ENCODE assay signal across 18 cellular contexts in the genomic region with DNA sequence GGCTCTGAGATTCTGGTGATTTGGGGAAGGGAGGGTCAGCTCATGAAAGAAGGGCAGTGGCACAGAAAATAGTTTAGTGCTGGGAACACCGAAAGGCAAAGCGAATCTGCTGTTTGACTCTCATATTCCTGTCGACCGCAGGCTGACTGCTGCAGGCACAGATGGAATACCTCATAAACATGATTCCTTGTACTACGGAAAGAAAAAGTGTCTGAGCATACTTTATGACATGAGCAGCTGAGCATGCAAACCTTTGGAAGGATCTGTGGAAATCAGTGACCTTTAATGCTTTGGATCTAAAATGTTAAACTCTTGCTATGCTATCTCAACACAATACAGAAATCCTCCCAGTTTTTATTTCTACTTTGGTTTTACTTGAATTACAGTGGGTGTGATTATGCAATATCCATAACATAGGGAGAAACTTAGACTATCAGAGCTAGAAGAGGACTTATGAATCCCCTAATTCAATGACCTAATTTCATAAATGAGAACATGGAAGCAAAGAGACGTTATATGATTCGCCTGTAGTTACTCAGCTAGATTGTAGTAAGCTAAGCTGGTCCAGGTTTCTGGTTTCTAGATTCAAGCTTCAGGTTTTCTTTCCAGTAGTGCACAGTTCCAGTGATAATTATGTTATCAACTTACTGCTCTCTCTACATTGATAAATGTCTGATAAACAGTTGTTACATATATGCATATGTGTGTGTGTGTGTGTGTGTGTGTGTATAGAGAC.
DNase-seq lines count a peak whose midpoint lies in the region; ATAC-seq and TF ChIP-seq lines count a peak whose summit lies in the region.
"Had no signal": no experiment of that assay in that cellular context is flagged by ENCODE, and none has a peak within 500 bp of the region (broad histone marks: within the 10 kb centered on the region; RNA-seq: fewer than 3 reads in every experiment).

No MANE protein-coding gene starts in this region.

- no peaks in the 10 kb centered on the region for H3K27me3 ChIP-seq in adipocyte (replicated peaks; ENCODE audit: control insufficient read depth, insufficient read depth, low read length)
- no peaks in the 10 kb centered on the region for H3K27me3 ChIP-seq in left lung
- H3K27me3 ChIP-seq: BE2C, SJCRH30 had no signal

- peak; percentile 50 for ATAC-seq in left lung
- ATAC-seq: CD8-positive, alpha-beta T cell had no signal

- H3K9me3 ChIP-seq in adipocyte (ENCODE audit: control insufficient read depth, low read length) (no peaks in the 10 kb centered on the region), left lung (no peaks in the 10 kb centered on the region)
- H3K9me3 ChIP-seq: BE2C, SJCRH30 had no signal

- peaks cover 35% of the 10 kb centered on the region for H3K4me1 ChIP-seq in adipocyte (ENCODE audit: control insufficient read depth, insufficient read depth, low read length)
- H3K4me1 ChIP-seq in left lung, result no peaks in the 10 kb centered on the region
- H3K4me1 ChIP-seq: BE2C, SJCRH30 had no signal

- no peak overlapping the region for H3K27ac ChIP-seq in left lung
- H3K27ac ChIP-seq: SJCRH30 had no signal

- H3K9ac ChIP-seq in adipocyte (ENCODE audit: low read length), result no peak overlapping the region

- H3K36me3 ChIP-seq in adipocyte (ENCODE audit: control insufficient read depth, insufficient read depth, low read length, severe bottlenecking), result no peaks in the 10 kb centered on the region
- no peaks in the 10 kb centered on the region for H3K36me3 ChIP-seq in left lung
- H3K36me3 ChIP-seq: BE2C, SJCRH30 had no signal

- intact Hi-C loops in left lung (cut with DNase I), result no loop called here

- peak; percentile 2 for DNase-seq in EH (ENCODE audit: low read depth)
- DNase-seq in adipocyte (ENCODE audit: low read depth), result peak; percentile 36
- DNase-seq in left lung, result no peak
- DNase-seq in skeletal muscle cell (ENCODE audit: low read depth), result peak; percentile 37
- DNase-seq in LoVo (ENCODE audit: low spot score), result no peak
- DNase-seq in stimulated activated CD4-positive, alpha-beta T cell treated with anti-CD3 and anti-CD28 coated beads, Interleukin-4, amount 100 ng/mL, for 4 hours, result no peak
- no peak for DNase-seq in Kasumi-1 (lab: John Stamatoyannopoulos, UW)
- DNase-seq: BE2C; CD8-positive, alpha-beta T cell; DND-41; GF-D8; KBM-7; NCI-H1105 treated with DMSO at 0.1 percent for 48 hours; NCI-H2081 treated with DMSO at 0.1 percent for 48 hours; NCI-H2227 treated with DMSO at 0.1 percent for 48 hours; NCI-H526; RPMI8226; SJCRH30 had no signal

- peak overlapping the region; percentile 25 for H3K4me3 ChIP-seq in adipocyte (ENCODE audit: low read length)
- H3K4me3 ChIP-seq in left lung, result no peak overlapping the region
- H3K4me3 ChIP-seq in skeletal muscle cell (ENCODE audit: low read depth, low read length), result no peak overlapping the region
- H3K4me3 ChIP-seq: SJCRH30 had no signal

- no peak for TF ChIP-seq CTCF in left lung (IDR thresholded peaks at IDR 0.05)

Comparison
In these comparisons a context has a peak if more than half of its experiments do, and no peak if none do; other contexts are left out.
1. DNase-seq: peak in EH (single experiment), adipocyte (single experiment) and skeletal muscle cell (single experiment); none in left lung (0 of 2), LoVo (single experiment), stimulated activated CD4-positive, alpha-beta T cell treated with anti-CD3 and anti-CD28 coated beads, Interleukin-4, amount 100 ng/mL, for 4 hours (0 of 2) and Kasumi-1 (0 of 2).